Comparison of ENCODE assay signal across 18 cellular contexts in genomic region chr4:24999392-25000104, GRCh38. TPM values are rescaled to one million over a fixed set of nuclear protein-coding genes. Genes with fewer than 3 reads are reported as not detected.
DNase-seq lines count a peak whose midpoint lies in the region; ATAC-seq and TF ChIP-seq lines count a peak whose summit lies in the region.
"Had no signal": no experiment of that assay in that cellular context is flagged by ENCODE, and none has a peak within 500 bp of the region (broad histone marks: within the 10 kb centered on the region; RNA-seq: fewer than 3 reads in every experiment).

No MANE protein-coding gene starts in this region.

- H2AFZ ChIP-seq in PC-3 (ENCODE audit: low read length): no peak overlapping the region

- no peaks in the 10 kb centered on the region for H4K20me1 ChIP-seq in PC-3 (ENCODE audit: low read length)

- H3K36me3 Mint-ChIP-seq in activated naive CD8-positive, alpha-beta T cell: no peaks in the 10 kb centered on the region
- no peaks in the 10 kb centered on the region for H3K36me3 Mint-ChIP-seq in activated naive CD8-positive, alpha-beta T cell treated with anti-CD3 and anti-CD28 coated beads for 36 hours

- H3K9me3 Mint-ChIP-seq in activated naive CD8-positive, alpha-beta T cell (ENCODE audit: low read depth): no peaks in the 10 kb centered on the region
- peaks cover 3% of the 10 kb centered on the region for H3K9me3 Mint-ChIP-seq in activated naive CD8-positive, alpha-beta T cell treated with anti-CD3 and anti-CD28 coated beads for 36 hours
- H3K9me3 Mint-ChIP-seq: effector memory CD8-positive, alpha-beta T cell had no signal

- intact Hi-C loops in PC-3 (cut with micrococcal nuclease): loop anchor here (10.0 kb wide), 1 partner anchor 365 kb away; no protein-coding TSS in a partner anchor

- H3K79me2 ChIP-seq in PC-3 (ENCODE audit: low read length): no peaks in the 10 kb centered on the region

- POLR2A ChIA-PET in PC-3 (lab: Charles Lee; ENCODE audit: unreplicated experiment): no interaction called here

- no peak overlapping the region for H3K4me2 ChIP-seq in PC-3 (ENCODE audit: low read length)

- CTCF ChIA-PET in PC-3 (lab: Charles Lee): no interaction called here

- no peak for ATAC-seq in PC-3
- ATAC-seq: effector memory CD8-positive, alpha-beta T cell; foreskin keratinocyte; K562 had no signal

- H3K4me1 Mint-ChIP-seq in activated naive CD8-positive, alpha-beta T cell (ENCODE audit: low read depth): peaks cover 10% of the 10 kb centered on the region
- no peaks in the 10 kb centered on the region for H3K4me1 Mint-ChIP-seq in activated naive CD8-positive, alpha-beta T cell treated with anti-CD3 and anti-CD28 coated beads for 36 hours

- H3K9ac ChIP-seq in stomach smooth muscle (ENCODE audit: low read length in 2 of 2): peak overlapping the region in 1 of 2 donors; percentile 25
- H3K9ac ChIP-seq in PC-3 (ENCODE audit: low read length): no peak overlapping the region

- H3K27ac ChIP-seq in stomach smooth muscle (ENCODE audit: low read length) (peak overlapping the region; percentile 7), PC-3 (ENCODE audit: low read length) (no peak overlapping the region)
- H3K27ac ChIP-seq: foreskin keratinocyte had no signal

- H3K4me1 ChIP-seq in stomach smooth muscle (ENCODE audit: control insufficient read depth, insufficient read depth, low read length) (peaks cover 21% of the 10 kb centered on the region), PC-3 (ENCODE audit: insufficient read depth, low read length) (no peaks in the 10 kb centered on the region)
- H3K4me1 ChIP-seq: foreskin keratinocyte had no signal

- peaks cover 0 to 5% of the 10 kb centered on the region in 2 donors for H3K9me3 ChIP-seq in stomach smooth muscle (ENCODE audit: control insufficient read depth in 2 of 2, low read length in 2 of 2)
- H3K9me3 ChIP-seq in PC-3 (ENCODE audit: low read length): no peaks in the 10 kb centered on the region

- no peak overlapping the region for H3K27ac Mint-ChIP-seq in activated naive CD8-positive, alpha-beta T cell
- no peak overlapping the region for H3K27ac Mint-ChIP-seq in activated naive CD8-positive, alpha-beta T cell treated with anti-CD3 and anti-CD28 coated beads for 36 hours
- H3K27ac Mint-ChIP-seq: effector memory CD8-positive, alpha-beta T cell had no signal

- in situ Hi-C loops in SK-MEL-5 (cut with HindIII; ENCODE audit: low pct_unique_long_range_greater_than_20kb, low sequenced_read_pairs): no loop called here

- no peak for DNase-seq in activated naive CD8-positive, alpha-beta T cell treated with anti-CD3 and anti-CD28 coated beads for 36 hours
- DNase-seq in SK-MEL-5 (ENCODE audit: low read depth, low spot score) (peak; percentile 43), left kidney (ENCODE audit: low read depth, low spot score) (peak; percentile 51), NCI-H1436 (lab: John Stamatoyannopoulos, UW) (no peak), PC-3 (no peak), SW 1271 (lab: John Stamatoyannopoulos, UW) (no peak)
- DNase-seq: activated CD4-positive, CD25-positive, alpha-beta regulatory T cell treated with anti-CD3 and anti-CD28 coated beads, Interleukin-2, amount 50 U/mL, for 72 hours; activated naive CD4-positive, alpha-beta T cell; effector memory CD8-positive, alpha-beta T cell; foreskin keratinocyte; NCI-H146; NCI-H446; stimulated activated CD4-positive, alpha-beta T cell treated with anti-CD3 and anti-CD28 coated beads, Interleukin-15, amount 100 ng/mL, for 24 hours had no signal

- TF ChIP-seq CTCF in PC-3 (conservative IDR thresholded peaks at IDR 0.05; ENCODE audit: low read depth, low read length): no peak

- peaks cover 0 to 8% of the 10 kb centered on the region in 2 donors for H3K36me3 ChIP-seq in stomach smooth muscle (ENCODE audit: control insufficient read depth in 2 of 2, insufficient read depth in 2 of 2, low read length in 2 of 2)
- no peaks in the 10 kb centered on the region for H3K36me3 ChIP-seq in PC-3 (ENCODE audit: low read depth, low read length)

- H3K9me2 ChIP-seq in PC-3 (replicated peaks; ENCODE audit: low read length): no peaks in the 10 kb centered on the region

- H3K4me3 ChIP-seq in stomach smooth muscle (ENCODE audit: low read length in 2 of 2) (peak overlapping the region; percentile 15), PC-3 (ENCODE audit: low read length) (no peak overlapping the region)
- H3K4me3 ChIP-seq: K562 had no signal

- H3K4me3 Mint-ChIP-seq in activated naive CD8-positive, alpha-beta T cell: peak overlapping the region; percentile 17
- no peak overlapping the region for H3K4me3 Mint-ChIP-seq in activated naive CD8-positive, alpha-beta T cell treated with anti-CD3 and anti-CD28 coated beads for 36 hours
- H3K4me3 Mint-ChIP-seq: effector memory CD8-positive, alpha-beta T cell had no signal

- no peaks in the 10 kb centered on the region for H3F3A ChIP-seq in PC-3 (ENCODE audit: low read length, unreplicated experiment)

- no TSS peak for BruUV-seq in PC-3 (replicated peaks; lab: Mats Ljungman, UMichigan)

- H3K27me3 ChIP-seq in stomach smooth muscle (ENCODE audit: control insufficient read depth in 1 of 2, insufficient read depth in 2 of 2, low read length in 2 of 2): no peaks in the 10 kb centered on the region
- no peaks in the 10 kb centered on the region for H3K27me3 ChIP-seq in PC-3 (ENCODE audit: low read length)

- no peaks in the 10 kb centered on the region for H3K27me3 Mint-ChIP-seq in activated naive CD8-positive, alpha-beta T cell
- H3K27me3 Mint-ChIP-seq in activated naive CD8-positive, alpha-beta T cell treated with anti-CD3 and anti-CD28 coated beads for 36 hours: peaks cover 20% of the 10 kb centered on the region

RNA-seq across cellular contexts. Expression of gene LGI2, which starts 31.2 kb away (rescaled TPM):
- total RNA-seq in activated naive CD8-positive, alpha-beta T cell treated with anti-CD3 and anti-CD28 coated beads for 36 hours: not detected
- total RNA-seq in SK-MEL-5 (2014; rRNA removed; shearing (Covaris generic)): 0.03 and 0.05 TPM in 2 replicates
- 0.21 and 1.2 TPM in 2 replicates for polyA plus RNA-seq in SK-MEL-5 (2015; cell fraction: cytosol; rRNA removed)
- polyA plus RNA-seq in SK-MEL-5 (2015; cell fraction: nucleus; rRNA removed): 0.90 TPM in 1 of 2 replicates, not detected in the other
- total RNA-seq in PC-3 (2014; rRNA removed): 0.18 and 3.4 TPM in 2 replicates
- total RNA-seq: bronchial epithelial cell, foreskin keratinocyte, G401 had no signal
- polyA plus RNA-seq: foreskin keratinocyte had no signal

Comparison
In these comparisons a context has a peak if more than half of its experiments do, and no peak if none do; other contexts are left out.
1. DNase-seq: peak in SK-MEL-5 (single experiment) and left kidney (single experiment); none in activated naive CD8-positive, alpha-beta T cell treated with anti-CD3 and anti-CD28 coated beads for 36 hours (single experiment), NCI-H1436 (single experiment), PC-3 (single experiment) and SW 1271 (0 of 2).